8 cellular contexts compared by ENCODE assay signal in the genomic region with DNA sequence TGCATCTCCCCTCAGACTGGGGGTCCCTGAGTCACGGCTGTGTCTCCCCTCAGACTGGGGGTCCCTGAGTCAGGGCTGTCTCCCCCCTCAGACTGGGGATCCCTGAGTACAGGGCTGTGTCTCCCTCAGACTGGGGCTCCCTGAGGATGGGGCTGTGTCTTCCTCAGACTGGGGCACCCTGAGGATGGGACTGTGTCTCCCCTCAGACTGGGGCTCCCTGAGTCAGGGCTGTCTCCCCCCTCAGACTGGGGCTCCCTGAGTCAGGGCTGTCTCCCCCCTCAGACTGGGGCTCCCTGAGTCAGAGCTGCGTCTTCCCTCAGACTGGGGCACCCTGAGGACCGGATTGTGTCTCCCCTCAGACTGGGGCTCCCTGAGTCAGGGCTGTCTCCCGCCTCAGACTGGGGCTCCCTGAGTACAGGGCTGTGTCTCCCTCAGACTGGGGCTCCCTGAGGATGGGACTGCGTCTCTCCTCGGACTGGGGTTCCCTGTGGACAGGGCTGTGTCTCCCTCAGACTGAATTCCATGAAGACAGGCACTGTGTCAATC.
DNase-seq lines count a peak whose midpoint lies in the region; ATAC-seq, FAIRE-seq and TF ChIP-seq lines count a peak whose summit lies in the region.
"Not testable (repeated sequence)": the region's sequence is repeated elsewhere in the genome, so short reads cannot be mapped to it uniquely, and the experiment has no call there.

No MANE protein-coding gene starts in this region.

- not testable (repeated sequence) for TF ChIP-seq CTCF in CD14-positive monocyte (IDR thresholded peaks at IDR 0.05); HFFc6 (IDR thresholded peaks at IDR 0.05); RWPE2 (IDR thresholded peaks at IDR 0.05; ENCODE audit: poor library complexity, severe bottlenecking); astrocyte (IDR thresholded peaks at IDR 0.05; ENCODE audit: insufficient read depth, low read depth, low read length); HepG2 (CRISPR knock-in tag; IDR thresholded peaks at IDR 0.05); osteoblast (IDR thresholded peaks at IDR 0.05; ENCODE audit: extremely low read depth, low read depth, low read length); type B pancreatic cell (conservative IDR thresholded peaks at IDR 0.05)

- ATAC-seq in RWPE2 (ENCODE audit: low read depth); HepG2: not testable (repeated sequence)

- H3K27me3 Mint-ChIP-seq in CD14-positive monocyte (ENCODE audit: low read depth in 3 of 3) (peaks cover 22 to 37% (median 23%) of the 10 kb centered on the region in 3 donors), type B pancreatic cell (peaks cover 19% of the 10 kb centered on the region)
- H3K27me3 Mint-ChIP-seq in HFFc6 (ENCODE audit: insufficient read depth); astrocyte (ENCODE audit: low read depth, unreplicated experiment): not testable (repeated sequence)
- H3K27me3 Mint-ChIP-seq in dendritic cell treated with granulocyte-macrophage colony-stimulating factor and Interleukin-4, amounts not matched to agents 40 ng/mL and 50 ng/mL, for 4 days: peaks cover 28% of the 10 kb centered on the region

- not testable (repeated sequence) for H3K9me3 Mint-ChIP-seq in CD14-positive monocyte; HFFc6; astrocyte (ENCODE audit: unreplicated experiment); dendritic cell treated with granulocyte-macrophage colony-stimulating factor and Interleukin-4, amounts not matched to agents 40 ng/mL and 50 ng/mL, for 4 days; type B pancreatic cell

- CTCF ChIA-PET in HepG2 (lab: Yijun Ruan, JAX; ENCODE audit: low intra/inter-chr PET ratio, low total read pairs): not testable (repeated sequence)

- not testable (repeated sequence) for TF ChIP-seq RAD21 in HepG2 (CRISPR knock-in tag; IDR thresholded peaks at IDR 0.05)

- not testable (repeated sequence) for H3K36me3 Mint-ChIP-seq in CD14-positive monocyte; HFFc6 (ENCODE audit: low read depth); astrocyte (ENCODE audit: low read depth, unreplicated experiment); dendritic cell treated with granulocyte-macrophage colony-stimulating factor and Interleukin-4, amounts not matched to agents 40 ng/mL and 50 ng/mL, for 4 days (ENCODE audit: low read depth); type B pancreatic cell

- not testable (repeated sequence) for H4K20me1 ChIP-seq in astrocyte (ENCODE audit: insufficient read depth, low read length); HepG2 (ENCODE audit: insufficient read depth, low read length); osteoblast (ENCODE audit: insufficient read depth, low read length)

- DNase-seq in CD14-positive monocyte (ENCODE audit: low spot score); HFFc6; RWPE2 (ENCODE audit: low spot score); astrocyte (ENCODE audit: low read depth); HepG2 (ENCODE audit: low spot score); osteoblast (ENCODE audit: insufficient read length, low spot score, missing footprints); type B pancreatic cell (ENCODE audit: extremely low spot score, unreplicated experiment): not testable (repeated sequence)

- not testable (repeated sequence) for H3K4me2 ChIP-seq in astrocyte (ENCODE audit: low read length); HepG2 (ENCODE audit: low read depth, low read length); osteoblast (ENCODE audit: insufficient read depth, low read length)

- TF ChIP-seq POLR2A in HepG2 (IDR thresholded peaks at IDR 0.05; ENCODE audit: insufficient read depth in 1 of 2, low read depth in 2 of 2, low read length in 2 of 2): not testable (repeated sequence)

- not testable (repeated sequence) for FAIRE-seq in astrocyte (lab: Jason Lieb, UNC); HepG2 (lab: Jason Lieb, UNC)

- intact Hi-C loops in CD14-positive monocyte (cut with micrococcal nuclease): loop anchor here in 1 of 2 donors (2.0 kb wide), 1 partner anchor 268 kb away; no protein-coding TSS in a partner anchor
- intact Hi-C loops in dendritic cell treated with granulocyte-macrophage colony-stimulating factor and Interleukin-4, amounts not matched to agents 40 ng/mL and 50 ng/mL, for 4 days (cut with micrococcal nuclease); HepG2 (cut with micrococcal nuclease; ENCODE audit: unreplicated experiment): not testable (repeated sequence)

- H3K79me2 ChIP-seq in astrocyte (ENCODE audit: insufficient read depth, low read length); HepG2 (ENCODE audit: insufficient read depth, low read length); osteoblast (ENCODE audit: insufficient read depth, low read length): not testable (repeated sequence)

- H2AFZ ChIP-seq in astrocyte (ENCODE audit: low read depth, low read length); HepG2 (ENCODE audit: low read length); osteoblast (ENCODE audit: low read length): not testable (repeated sequence)

- 63% methylated on average over 3 of the region's 6 CpGs for WGBS in HepG2 (ENCODE audit: low lambda C conversion rate)

- POLR2A ChIA-PET in HepG2 (lab: Yijun Ruan, JAX): not testable (repeated sequence)

- H3K27me3 ChIP-seq in RWPE2 (ENCODE audit: insufficient read depth, poor library complexity, severe bottlenecking); astrocyte (ENCODE audit: insufficient read depth, low read length); osteoblast (ENCODE audit: insufficient read depth, low read length): not testable (repeated sequence)
- peaks cover 2 to 17% of the 10 kb centered on the region in 2 experiments; a peak in 4 of 5 replicates for H3K27me3 ChIP-seq in HepG2 (ENCODE audit: control insufficient read depth in 1 of 2, insufficient read depth in 2 of 2, low read length in 2 of 2)

- in situ Hi-C loops in HepG2 (cut with HindIII; ENCODE audit: extremely low pct_ligation_motif_present, low pct_unique_long_range_greater_than_20kb): not testable (repeated sequence)

- not testable (repeated sequence) for H3K9me3 ChIP-seq in RWPE2 (ENCODE audit: severe bottlenecking); astrocyte (ENCODE audit: insufficient read depth, low read depth, low read length); HepG2 (ENCODE audit: low read length); osteoblast (ENCODE audit: low read depth, low read length)

- not testable (repeated sequence) for H3K36me3 ChIP-seq in RWPE2 (ENCODE audit: low read depth); astrocyte (ENCODE audit: insufficient read depth, low read length); HepG2 (replicated peaks in 1 of 2; ENCODE audit: control insufficient read depth in 1 of 2, insufficient read depth in 2 of 2, low read length in 2 of 2); osteoblast (ENCODE audit: insufficient read depth, low read length)

- peak overlapping the region; percentile 1 for H3K9ac ChIP-seq in astrocyte (ENCODE audit: low read length)
- not testable (repeated sequence) for H3K9ac ChIP-seq in HepG2 (ENCODE audit: insufficient read depth, low read depth, low read length)

- H3K4me3 Mint-ChIP-seq in CD14-positive monocyte: peak overlapping the region in 1 of 2 donors; percentile 16
- not testable (repeated sequence) for H3K4me3 Mint-ChIP-seq in HFFc6; astrocyte (ENCODE audit: unreplicated experiment); dendritic cell treated with granulocyte-macrophage colony-stimulating factor and Interleukin-4, amounts not matched to agents 40 ng/mL and 50 ng/mL, for 4 days; type B pancreatic cell

- H3K4me1 ChIP-seq in RWPE2 (ENCODE audit: insufficient read depth, poor library complexity, severe bottlenecking): peaks cover 42% of the 10 kb centered on the region
- peaks cover 46% of the 10 kb centered on the region for H3K4me1 ChIP-seq in astrocyte (ENCODE audit: insufficient read depth, low read length)
- peaks cover 78% of the 10 kb centered on the region for H3K4me1 ChIP-seq in HepG2 (ENCODE audit: insufficient read depth, low read length)
- H3K4me1 ChIP-seq in osteoblast (ENCODE audit: insufficient read depth, low read length): peaks cover 56% of the 10 kb centered on the region

- not testable (repeated sequence) for BruUV-seq in HepG2 (replicated peaks; lab: Mats Ljungman, UMichigan)

- H3K4me3 ChIP-seq in RWPE2 (ENCODE audit: severe bottlenecking); astrocyte (ENCODE audit: insufficient read depth, low read depth, low read length); HepG2 (replicated peaks in 1 of 3; ENCODE audit: insufficient read depth in 1 of 3, low read depth in 2 of 3, low read length in 3 of 3); osteoblast (ENCODE audit: insufficient read depth, low read length): not testable (repeated sequence)

- peaks cover 47% of the 10 kb centered on the region for H3K4me1 Mint-ChIP-seq in CD14-positive monocyte
- H3K4me1 Mint-ChIP-seq in HFFc6 (ENCODE audit: low read depth): peaks cover 75% of the 10 kb centered on the region
- peaks cover 27% of the 10 kb centered on the region for H3K4me1 Mint-ChIP-seq in astrocyte (ENCODE audit: low read depth, unreplicated experiment)
- peaks cover 70% of the 10 kb centered on the region for H3K4me1 Mint-ChIP-seq in dendritic cell treated with granulocyte-macrophage colony-stimulating factor and Interleukin-4, amounts not matched to agents 40 ng/mL and 50 ng/mL, for 4 days (ENCODE audit: low read depth)
- H3K4me1 Mint-ChIP-seq in type B pancreatic cell (ENCODE audit: unreplicated experiment): peaks cover 11% of the 10 kb centered on the region

- peak overlapping the region in 6 of 7 donors; percentile 50 to 100 (median 80) for H3K27ac Mint-ChIP-seq in CD14-positive monocyte
- peak overlapping the region; percentile 68 for H3K27ac Mint-ChIP-seq in HFFc6
- H3K27ac Mint-ChIP-seq in astrocyte (ENCODE audit: unreplicated experiment): peak overlapping the region; percentile 4
- peak overlapping the region; percentile 71 for H3K27ac Mint-ChIP-seq in dendritic cell treated with granulocyte-macrophage colony-stimulating factor and Interleukin-4, amounts not matched to agents 40 ng/mL and 50 ng/mL, for 4 days
- peak overlapping the region; percentile 16 for H3K27ac Mint-ChIP-seq in type B pancreatic cell

- H3K27ac ChIP-seq in RWPE2 (ENCODE audit: poor library complexity, severe bottlenecking) (peak overlapping the region; percentile 45), osteoblast (ENCODE audit: low read depth, low read length) (peak overlapping the region; percentile 99)
- not testable (repeated sequence) for H3K27ac ChIP-seq in astrocyte (ENCODE audit: low read depth, low read length); HepG2 (ENCODE audit: extremely low read length, insufficient read depth, low read length)

- TF ChIP-seq EP300 in HepG2 (IDR thresholded peaks at IDR 0.05; ENCODE audit: low read depth in 2 of 2, low read length in 2 of 2); HepG2 (CRISPR knock-in tag; IDR thresholded peaks at IDR 0.05; ENCODE audit: borderline replicate concordance): not testable (repeated sequence)

Comparison
In these comparisons a context has a peak if more than half of its experiments do, and no peak if none do; other contexts are left out.
1. H3K27ac Mint-ChIP-seq: peak in every context shown above with its lines; median percentile 80 in CD14-positive monocyte; 71 in dendritic cell treated with granulocyte-macrophage colony-stimulating factor and Interleukin-4, amounts not matched to agents 40 ng/mL and 50 ng/mL, for 4 days; 68 in HFFc6; 16 in type B pancreatic cell; 4 in astrocyte.